ENCODE assay signal across 8 cellular contexts in the genomic region with DNA sequence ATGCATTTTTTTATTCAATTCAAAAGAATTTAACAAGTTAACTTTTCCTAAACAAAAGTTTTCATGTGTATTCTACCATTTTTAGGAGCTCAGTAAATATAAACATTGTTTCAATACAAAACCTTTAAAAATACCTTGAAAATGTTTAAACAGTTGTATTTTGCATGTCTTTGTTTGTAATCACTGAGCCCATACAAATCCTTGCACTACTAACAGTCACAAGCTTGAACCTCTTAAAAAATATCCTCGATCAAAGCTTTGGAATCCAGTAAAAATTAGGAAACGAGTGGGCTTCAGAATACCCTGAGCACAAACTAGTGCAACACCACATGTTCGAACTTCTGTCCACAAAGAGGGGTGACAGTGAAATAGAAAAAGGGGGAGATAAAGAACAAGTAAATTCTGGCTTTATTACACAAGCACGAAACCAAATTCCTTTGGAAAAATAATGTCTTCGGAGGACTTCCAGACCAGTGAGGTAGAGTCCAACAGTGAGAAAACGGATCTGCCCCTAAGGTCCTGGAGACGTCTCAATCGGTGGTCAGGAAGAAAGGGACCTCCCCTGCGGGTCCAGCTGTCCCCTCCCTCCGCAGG. TPM values are rescaled to one million over a fixed set of nuclear protein-coding genes. Genes with fewer than 3 reads are reported as not detected.
A peak's percentile ranks its signal among the peaks of the same experiment; 100 is the strongest.
DNase-seq lines count a peak whose midpoint lies in the region; ATAC-seq and TF ChIP-seq lines count a peak whose summit lies in the region.

No MANE protein-coding gene starts in this region.

- intact Hi-C loops in left lung (cut with DNase I) (no loop called here), thyroid gland (cut with DNase I) (no loop called here)

- POLR2A ChIA-PET in activated naive CD8-positive, alpha-beta T cell treated with anti-CD3 and anti-CD28 coated beads, Interleukin-2, amount 10 ng/mL, durations not matched to agents 7 days and 5 days (lab: Charles Lee): interaction anchor here (0.9 to 2.1 kb wide), 3 partner anchors 10 to 77 kb away, joined by 3 to 15 read pairs (median 3); no protein-coding TSS in a partner anchor
- POLR2A ChIA-PET in HEK293T (lab: Yijun Ruan, JAX): interaction anchor here (1.1 kb wide), 1 partner anchor 63 kb away, joined by 3 read pairs; no protein-coding TSS in a partner anchor

- peaks cover 25% of the 10 kb centered on the region for H3K36me3 Mint-ChIP-seq in activated T-cell treated with anti-CD3 and anti-CD28 coated beads, Interleukin-2, amount 50 U/mL, for 24 hours (ENCODE audit: low read depth)
- peaks cover 2% of the 10 kb centered on the region for H3K36me3 Mint-ChIP-seq in activated naive CD8-positive, alpha-beta T cell treated with anti-CD3 and anti-CD28 coated beads, Interleukin-2, amount 10 ng/mL, durations not matched to agents 7 days and 5 days

- no peaks in the 10 kb centered on the region for H3K27me3 ChIP-seq in left lung
- H3K27me3 ChIP-seq in thyroid gland: no peaks in the 10 kb centered on the region

- H3K9me3 Mint-ChIP-seq in activated T-cell treated with anti-CD3 and anti-CD28 coated beads, Interleukin-2, amount 50 U/mL, for 24 hours: peaks cover 3% of the 10 kb centered on the region
- H3K9me3 Mint-ChIP-seq in activated naive CD8-positive, alpha-beta T cell treated with anti-CD3 and anti-CD28 coated beads, Interleukin-2, amount 10 ng/mL, durations not matched to agents 7 days and 5 days: peaks cover 2% of the 10 kb centered on the region

- 7 to 8% methylated on average over 9 to 10 of the region's 10 CpGs for WGBS in thyroid gland, 2 donors

- H3K27ac ChIP-seq in left lung (peak overlapping the region; percentile 97 to 98), thyroid gland (peak overlapping the region; percentile 96 to 99 (median 97))

- ATAC-seq in activated naive CD8-positive, alpha-beta T cell treated with anti-CD3 and anti-CD28 coated beads, Interleukin-2, amount 10 ng/mL, durations not matched to agents 7 days and 5 days (ENCODE audit: low read depth): no peak
- ATAC-seq in left lung (no peak), GM21360 (IDR thresholded peaks at IDR 0.05; ENCODE audit: unreplicated experiment) (no peak), HG02981 (IDR thresholded peaks at IDR 0.05; ENCODE audit: unreplicated experiment) (no peak)

- H3K9me3 ChIP-seq in left lung: no peaks in the 10 kb centered on the region
- H3K9me3 ChIP-seq in thyroid gland: no peaks in the 10 kb centered on the region

- TF ChIP-seq POLR2A in thyroid gland (IDR thresholded peaks at IDR 0.05): no peak

- CTCF ChIA-PET in HEK293T (lab: Yijun Ruan, JAX): interaction anchor here (0.7 to 1.0 kb wide), 2 partner anchors 63 to 119 kb away, joined by 3 read pairs; no protein-coding TSS in a partner anchor

- H3K4me3 ChIP-seq in left lung (peak overlapping the region; percentile 77 to 82), thyroid gland (replicated peaks in 1 of 3) (peak overlapping the region; percentile 61 to 91 (median 65))

- no peak for DNase-seq in activated T-cell treated with anti-CD3 and anti-CD28 coated beads, Interleukin-2, amount 50 U/mL, for 24 hours
- no peak for DNase-seq in activated T-cell treated with anti-CD3 and anti-CD28 coated beads, Interleukin-2, amount 50 U/mL, for 48 hours
- no peak for DNase-seq in activated naive CD8-positive, alpha-beta T cell treated with anti-CD3 and anti-CD28 coated beads, Interleukin-2, amount 10 ng/mL, durations not matched to agents 7 days and 5 days
- DNase-seq in left lung (no peak), thyroid gland (no peak), HEK293T (ENCODE audit: extremely low spot score) (no peak)

- peaks cover 0 to 30% of the 10 kb centered on the region in 2 donors for H3K4me1 ChIP-seq in left lung
- H3K4me1 ChIP-seq in thyroid gland: peaks cover 21 to 26% of the 10 kb centered on the region in 2 donors

- no peaks in the 10 kb centered on the region for H3K36me3 ChIP-seq in left lung
- no peaks in the 10 kb centered on the region for H3K36me3 ChIP-seq in thyroid gland

- peaks cover 42% of the 10 kb centered on the region for H3K4me1 Mint-ChIP-seq in activated T-cell treated with anti-CD3 and anti-CD28 coated beads, Interleukin-2, amount 50 U/mL, for 24 hours (ENCODE audit: low read depth)
- H3K4me1 Mint-ChIP-seq in activated naive CD8-positive, alpha-beta T cell treated with anti-CD3 and anti-CD28 coated beads, Interleukin-2, amount 10 ng/mL, durations not matched to agents 7 days and 5 days: peaks cover 22% of the 10 kb centered on the region

- H3K27me3 Mint-ChIP-seq in activated T-cell treated with anti-CD3 and anti-CD28 coated beads, Interleukin-2, amount 50 U/mL, for 24 hours: no peaks in the 10 kb centered on the region
- peaks cover 5% of the 10 kb centered on the region for H3K27me3 Mint-ChIP-seq in activated naive CD8-positive, alpha-beta T cell treated with anti-CD3 and anti-CD28 coated beads, Interleukin-2, amount 10 ng/mL, durations not matched to agents 7 days and 5 days

- TF ChIP-seq CTCF in left lung (IDR thresholded peaks at IDR 0.05) (no peak), thyroid gland (IDR thresholded peaks at IDR 0.05) (no peak)

- peak overlapping the region; percentile 84 for H3K4me3 Mint-ChIP-seq in activated T-cell treated with anti-CD3 and anti-CD28 coated beads, Interleukin-2, amount 50 U/mL, for 24 hours
- peak overlapping the region; percentile 94 for H3K4me3 Mint-ChIP-seq in activated naive CD8-positive, alpha-beta T cell treated with anti-CD3 and anti-CD28 coated beads, Interleukin-2, amount 10 ng/mL, durations not matched to agents 7 days and 5 days

- peak overlapping the region; percentile 93 for H3K27ac Mint-ChIP-seq in activated T-cell treated with anti-CD3 and anti-CD28 coated beads, Interleukin-2, amount 50 U/mL, for 24 hours
- H3K27ac Mint-ChIP-seq in activated naive CD8-positive, alpha-beta T cell treated with anti-CD3 and anti-CD28 coated beads, Interleukin-2, amount 10 ng/mL, durations not matched to agents 7 days and 5 days: peak overlapping the region; percentile 89

TF ChIP-seq in HEK293T, 16 proteins besides CTCF, POLR2A, EP300 and RAD21:
- no peak for TF ChIP-seq LEF1 (IDR thresholded peaks at IDR 0.05; ENCODE audit: borderline replicate concordance)
- TF ChIP-seq NFRKB (IDR thresholded peaks at IDR 0.05): no peak
- no peak for TF ChIP-seq CTBP1 (IDR thresholded peaks at IDR 0.05; ENCODE audit: borderline replicate concordance)
- no peak for TF ChIP-seq L3MBTL2 (conservative IDR thresholded peaks at IDR 0.05)
- no peak for TF ChIP-seq ZNF384 (IDR thresholded peaks at IDR 0.05)
- no peak for TF ChIP-seq FOXA1 (IDR thresholded peaks at IDR 0.05)
- TF ChIP-seq TARDBP (IDR thresholded peaks at IDR 0.05): no peak
- no peak for TF ChIP-seq FOXK2 (IDR thresholded peaks at IDR 0.05)
- TF ChIP-seq SP1 (IDR thresholded peaks at IDR 0.05): no peak
- no peak for TF ChIP-seq ARNT (IDR thresholded peaks at IDR 0.05)
- TF ChIP-seq ELF4 (IDR thresholded peaks at IDR 0.05): no peak

RNA-seq across cellular contexts. Expression of a gene that starts 1.5 kb away (rescaled TPM):
- total RNA-seq in activated naive CD8-positive, alpha-beta T cell treated with anti-CD3 and anti-CD28 coated beads, Interleukin-2, amount 10 ng/mL, durations not matched to agents 7 days and 5 days: 10 to 100 TPM; 20.5 to 22.3 TPM
- total RNA-seq in left lung: 10 to 100 TPM; 20.2 to 27.1 TPM
- 10 to 100 TPM; 19.9 to 33.5 (median 27.2) TPM for total RNA-seq in thyroid gland
